Comparison of ENCODE assay signal across 2 cellular contexts in the genomic region with DNA sequence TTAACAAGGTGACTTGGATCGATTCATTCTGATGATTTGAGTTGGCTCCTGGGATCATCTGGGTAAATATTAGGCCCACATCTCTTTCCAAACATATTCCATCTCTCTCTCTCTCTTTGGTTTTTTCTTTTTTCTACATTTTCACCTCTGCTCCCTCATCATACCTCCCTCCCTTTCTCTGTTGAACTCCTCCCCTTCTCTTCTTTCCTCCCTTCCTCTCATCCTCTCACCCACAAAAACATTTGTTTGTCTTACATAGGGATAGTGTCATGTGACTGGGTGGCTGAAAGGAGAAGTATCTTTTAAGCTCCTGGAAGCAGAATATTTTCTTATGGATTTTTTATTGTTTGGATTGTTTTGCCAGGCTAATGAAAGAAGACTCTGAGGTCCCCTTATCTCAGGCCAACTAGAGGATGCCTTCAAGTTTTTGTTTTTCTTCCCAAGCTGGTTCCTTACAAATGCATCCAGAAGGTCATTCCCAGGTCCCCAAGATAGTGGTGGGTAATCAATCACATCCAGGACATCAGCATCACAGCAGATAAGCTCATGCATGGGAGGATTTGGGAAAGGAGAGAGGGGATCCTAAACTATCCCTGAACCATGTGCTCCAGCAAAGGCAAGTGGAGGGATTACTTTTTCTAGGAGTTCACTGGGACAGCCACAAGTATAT.
TF ChIP-seq lines count a peak whose summit lies in the region.

No MANE protein-coding gene starts in this region.

TF ChIP-seq in liver, 16 proteins besides CTCF, POLR2A, EP300 and RAD21:
- peak; percentile 15 for TF ChIP-seq NR2F2 (IDR thresholded peaks at IDR 0.05)
- TF ChIP-seq HNF4A (conservative IDR thresholded peaks at IDR 0.05) = no peak
- TF ChIP-seq SP1 (IDR thresholded peaks at IDR 0.05) = no peak
- no peak for TF ChIP-seq FOXA2 (IDR thresholded peaks at IDR 0.05)
- TF ChIP-seq TAF1 (conservative IDR thresholded peaks at IDR 0.05) = no peak

TF ChIP-seq in HepG2, 621 proteins besides CTCF, POLR2A, EP300 and RAD21:
- TF ChIP-seq FIP1L1 (IDR thresholded peaks at IDR 0.05; ENCODE audit: borderline replicate concordance, insufficient read depth, low read depth, low read length) (no peak), ZFYVE20 (CRISPR knock-in tag; IDR thresholded peaks at IDR 0.05; ENCODE audit: borderline replicate concordance, low read depth) (no peak), DNMT1 (CRISPR knock-in tag; IDR thresholded peaks at IDR 0.05) (no peak), ATF7-NPFF (CRISPR knock-in tag; IDR thresholded peaks at IDR 0.05; ENCODE audit: low read depth) (no peak), ZNF839 (CRISPR knock-in tag; IDR thresholded peaks at IDR 0.05; ENCODE audit: borderline replicate concordance) (no peak), ZNF572 (CRISPR knock-in tag; IDR thresholded peaks at IDR 0.05) (no peak), KLF6 (CRISPR knock-in tag; IDR thresholded peaks at IDR 0.05) (no peak), ETV5 (CRISPR knock-in tag; IDR thresholded peaks at IDR 0.05; ENCODE audit: borderline replicate concordance) (no peak), ZNF33A (CRISPR knock-in tag; IDR thresholded peaks at IDR 0.05; ENCODE audit: borderline replicate concordance) (no peak), SETDB1 (CRISPR knock-in tag; IDR thresholded peaks at IDR 0.05; ENCODE audit: borderline replicate concordance) (no peak)
- TF ChIP-seq, protein P1, sequence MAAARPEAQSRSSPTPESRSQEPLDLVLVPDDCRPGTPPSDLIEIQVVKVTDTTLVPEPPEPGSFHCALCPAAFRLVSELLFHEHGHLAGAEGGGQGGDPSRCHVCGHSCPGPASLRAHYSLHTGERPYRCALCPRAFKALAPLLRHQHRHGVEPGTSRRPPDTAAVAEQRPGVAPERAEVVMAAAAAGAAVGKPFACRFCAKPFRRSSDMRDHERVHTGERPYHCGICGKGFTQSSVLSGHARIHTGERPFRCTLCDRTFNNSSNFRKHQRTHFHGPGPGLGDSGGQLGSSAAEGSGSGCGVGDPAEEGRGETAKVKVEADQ (CRISPR knock-in tag; IDR thresholded peaks at IDR 0.05; ENCODE audit: borderline replicate concordance) = no peak
- TF ChIP-seq, protein P2, sequence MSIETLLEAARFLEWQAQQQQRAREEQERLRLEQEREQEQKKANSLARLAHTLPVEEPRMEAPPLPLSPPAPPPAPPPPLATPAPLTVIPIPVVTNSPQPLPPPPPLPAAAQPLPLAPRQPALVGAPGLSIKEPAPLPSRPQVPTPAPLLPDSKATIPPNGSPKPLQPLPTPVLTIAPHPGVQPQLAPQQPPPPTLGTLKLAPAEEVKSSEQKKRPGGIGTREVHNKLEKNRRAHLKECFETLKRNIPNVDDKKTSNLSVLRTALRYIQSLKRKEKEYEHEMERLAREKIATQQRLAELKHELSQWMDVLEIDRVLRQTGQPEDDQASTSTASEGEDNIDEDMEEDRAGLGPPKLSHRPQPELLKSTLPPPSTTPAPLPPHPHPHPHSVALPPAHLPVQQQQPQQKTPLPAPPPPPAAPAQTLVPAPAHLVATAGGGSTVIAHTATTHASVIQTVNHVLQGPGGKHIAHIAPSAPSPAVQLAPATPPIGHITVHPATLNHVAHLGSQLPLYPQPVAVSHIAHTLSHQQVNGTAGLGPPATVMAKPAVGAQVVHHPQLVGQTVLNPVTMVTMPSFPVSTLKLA (IDR thresholded peaks at IDR 0.05) = no peak
- TF ChIP-seq, protein P3, sequence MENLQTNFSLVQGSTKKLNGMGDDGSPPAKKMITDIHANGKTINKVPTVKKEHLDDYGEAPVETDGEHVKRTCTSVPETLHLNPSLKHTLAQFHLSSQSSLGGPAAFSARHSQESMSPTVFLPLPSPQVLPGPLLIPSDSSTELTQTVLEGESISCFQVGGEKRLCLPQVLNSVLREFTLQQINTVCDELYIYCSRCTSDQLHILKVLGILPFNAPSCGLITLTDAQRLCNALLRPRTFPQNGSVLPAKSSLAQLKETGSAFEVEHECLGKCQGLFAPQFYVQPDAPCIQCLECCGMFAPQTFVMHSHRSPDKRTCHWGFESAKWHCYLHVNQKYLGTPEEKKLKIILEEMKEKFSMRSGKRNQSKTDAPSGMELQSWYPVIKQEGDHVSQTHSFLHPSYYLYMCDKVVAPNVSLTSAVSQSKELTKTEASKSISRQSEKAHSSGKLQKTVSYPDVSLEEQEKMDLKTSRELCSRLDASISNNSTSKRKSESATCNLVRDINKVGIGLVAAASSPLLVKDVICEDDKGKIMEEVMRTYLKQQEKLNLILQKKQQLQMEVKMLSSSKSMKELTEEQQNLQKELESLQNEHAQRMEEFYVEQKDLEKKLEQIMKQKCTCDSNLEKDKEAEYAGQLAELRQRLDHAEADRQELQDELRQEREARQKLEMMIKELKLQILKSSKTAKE (CRISPR knock-in tag; IDR thresholded peaks at IDR 0.05; ENCODE audit: borderline replicate concordance) = no peak
- TF ChIP-seq, protein P4, sequence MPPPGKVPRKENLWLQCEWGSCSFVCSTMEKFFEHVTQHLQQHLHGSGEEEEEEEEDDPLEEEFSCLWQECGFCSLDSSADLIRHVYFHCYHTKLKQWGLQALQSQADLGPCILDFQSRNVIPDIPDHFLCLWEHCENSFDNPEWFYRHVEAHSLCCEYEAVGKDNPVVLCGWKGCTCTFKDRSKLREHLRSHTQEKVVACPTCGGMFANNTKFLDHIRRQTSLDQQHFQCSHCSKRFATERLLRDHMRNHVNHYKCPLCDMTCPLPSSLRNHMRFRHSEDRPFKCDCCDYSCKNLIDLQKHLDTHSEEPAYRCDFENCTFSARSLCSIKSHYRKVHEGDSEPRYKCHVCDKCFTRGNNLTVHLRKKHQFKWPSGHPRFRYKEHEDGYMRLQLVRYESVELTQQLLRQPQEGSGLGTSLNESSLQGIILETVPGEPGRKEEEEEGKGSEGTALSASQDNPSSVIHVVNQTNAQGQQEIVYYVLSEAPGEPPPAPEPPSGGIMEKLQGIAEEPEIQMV (CRISPR knock-in tag; IDR thresholded peaks at IDR 0.05; ENCODE audit: low read depth) = no peak
